Comparison of ENCODE assay signal across 1 cellular context in genomic region chr15:83066034-83066760, GRCh38.
A peak's percentile ranks its signal among the peaks of the same experiment; 100 is the strongest.
TF ChIP-seq lines count a peak whose summit lies in the region.

No MANE protein-coding gene starts in this region.

TF ChIP-seq in GM12878, 131 proteins besides CTCF, POLR2A, EP300 and RAD21 (continued from another document):
- no peak for TF ChIP-seq MLLT1 (IDR thresholded peaks at IDR 0.05)
- TF ChIP-seq, protein P1, sequence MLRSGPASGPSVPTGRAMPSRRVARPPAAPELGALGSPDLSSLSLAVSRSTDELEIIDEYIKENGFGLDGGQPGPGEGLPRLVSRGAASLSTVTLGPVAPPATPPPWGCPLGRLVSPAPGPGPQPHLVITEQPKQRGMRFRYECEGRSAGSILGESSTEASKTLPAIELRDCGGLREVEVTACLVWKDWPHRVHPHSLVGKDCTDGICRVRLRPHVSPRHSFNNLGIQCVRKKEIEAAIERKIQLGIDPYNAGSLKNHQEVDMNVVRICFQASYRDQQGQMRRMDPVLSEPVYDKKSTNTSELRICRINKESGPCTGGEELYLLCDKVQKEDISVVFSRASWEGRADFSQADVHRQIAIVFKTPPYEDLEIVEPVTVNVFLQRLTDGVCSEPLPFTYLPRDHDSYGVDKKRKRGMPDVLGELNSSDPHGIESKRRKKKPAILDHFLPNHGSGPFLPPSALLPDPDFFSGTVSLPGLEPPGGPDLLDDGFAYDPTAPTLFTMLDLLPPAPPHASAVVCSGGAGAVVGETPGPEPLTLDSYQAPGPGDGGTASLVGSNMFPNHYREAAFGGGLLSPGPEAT (IDR thresholded peaks at IDR 0.05; ENCODE audit: low read depth), result 0 out of 2 replicates have a peak, but pooled peaks have one; percentile 12
- TF ChIP-seq, protein P2, sequence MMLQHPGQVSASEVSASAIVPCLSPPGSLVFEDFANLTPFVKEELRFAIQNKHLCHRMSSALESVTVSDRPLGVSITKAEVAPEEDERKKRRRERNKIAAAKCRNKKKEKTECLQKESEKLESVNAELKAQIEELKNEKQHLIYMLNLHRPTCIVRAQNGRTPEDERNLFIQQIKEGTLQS (IDR thresholded peaks at IDR 0.05; ENCODE audit: borderline replicate concordance, extremely low read depth, low read depth, low read length), result no peak
- TF ChIP-seq SMARCA5 (IDR thresholded peaks at IDR 0.05), result no peak
- 0 out of 2 replicates have a peak, but pooled peaks have one; percentile 25 for TF ChIP-seq NR2F1 (conservative IDR thresholded peaks at IDR 0.05)
